Comparison of ENCODE assay signal across 8 cellular contexts in genomic region chr17:14302421-14303099, GRCh38. TPM values are rescaled to one million over a fixed set of nuclear protein-coding genes. Genes with fewer than 3 reads are reported as not detected.
A peak's percentile ranks its signal among the peaks of the same experiment; 100 is the strongest.
DNase-seq lines count a peak whose midpoint lies in the region; ATAC-seq and TF ChIP-seq lines count a peak whose summit lies in the region.

No MANE protein-coding gene starts in this region.

- intact Hi-C loops in mucosa of descending colon (cut with DNase I, micrococcal nuclease), result loop anchor here (5.0 to 10.0 kb wide), 2 partner anchors 705 to 968 kb away; no protein-coding TSS in a partner anchor

- TF ChIP-seq CTCF in epithelial cell of esophagus (IDR thresholded peaks at IDR 0.05; ENCODE audit: insufficient read depth, low read depth, low read length, missing control alignments), result peak; percentile 58
- peak; percentile 93 for TF ChIP-seq CTCF in mucosa of descending colon (IDR thresholded peaks at IDR 0.05)

- H3K9me3 ChIP-seq in mucosa of descending colon, result no peaks in the 10 kb centered on the region

- ATAC-seq in HG02852 (IDR thresholded peaks at IDR 0.05; ENCODE audit: unreplicated experiment) (peak; percentile 49), mucosa of descending colon (peak; percentile 74)

- peaks cover 45% of the 10 kb centered on the region for H3K4me1 ChIP-seq in mucosa of descending colon (ENCODE audit: low read depth)

- H3K36me3 ChIP-seq in mucosa of descending colon (ENCODE audit: low read depth), result no peaks in the 10 kb centered on the region

- DNase-seq in NCI-H1436 (lab: John Stamatoyannopoulos, UW) (peak; percentile 42), NCI-H1436 treated with DMSO at 0.1 percent for 48 hours (lab: John Stamatoyannopoulos, UW) (no peak), NCI-H774 (lab: John Stamatoyannopoulos, UW) (peak; percentile 31), epithelial cell of esophagus (ENCODE audit: low read depth) (peak; percentile 82), mucosa of descending colon (peak; percentile 85 to 91 (median 90))
- peak; percentile 92 for DNase-seq in activated CD8-positive, alpha-beta memory T cell treated with anti-CD3 and anti-CD28 coated beads, Interleukin-2, amount 50 U/mL, for 48 hours
- peak; percentile 74 to 78 for DNase-seq in stimulated activated CD8-positive, alpha-beta memory T cell treated with anti-CD3 and anti-CD28 coated beads, Interleukin-2, amount 100 ng/mL, for 48 hours (ENCODE audit: low read depth in 2 of 2)

- H3K4me3 ChIP-seq in epithelial cell of esophagus (ENCODE audit: low read length) (peak overlapping the region; percentile 52), mucosa of descending colon (peak overlapping the region; percentile 30)

RNA-seq across cellular contexts. Expression of gene HS3ST3B1, which starts 1.7 kb away (rescaled TPM):
- total RNA-seq in mucosa of descending colon, result 1 to 10 TPM; 1.4 to 1.6 (median 1.5) TPM
